Comparison of ENCODE assay signal across 27 cellular contexts in the genomic region with DNA sequence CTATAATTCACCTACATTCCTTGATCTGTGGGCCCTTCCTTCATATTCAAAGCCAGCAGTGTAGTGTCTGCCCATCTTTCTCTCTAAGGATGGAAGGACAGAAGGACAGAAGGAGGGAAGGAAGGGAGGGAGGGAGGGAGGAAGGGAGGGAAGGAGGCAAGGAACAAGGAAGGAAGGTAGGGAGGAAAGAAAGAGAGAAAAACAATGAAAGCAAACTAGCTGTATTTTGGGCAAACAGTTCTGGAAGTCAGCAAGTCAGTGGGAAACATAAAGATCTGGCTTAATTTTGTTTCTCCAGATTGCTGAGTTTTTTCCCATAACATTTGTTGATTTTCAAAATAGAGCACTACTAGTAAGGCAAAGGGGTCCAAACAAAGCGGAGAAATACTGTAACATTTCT.
"Had no signal": no experiment of that assay in that cellular context is flagged by ENCODE, and none has a peak within 500 bp of the region (broad histone marks: within the 10 kb centered on the region; RNA-seq: fewer than 3 reads in every experiment).

No MANE protein-coding gene starts in this region.

- H3K27ac ChIP-seq: stomach, suprapubic skin, testis, thoracic aorta, thyroid gland, tibial artery, tibial nerve, transverse colon, upper lobe of left lung, upper lobe of right lung, uterus, vagina had no signal

- H3K4me1 ChIP-seq: stomach, suprapubic skin, testis, thyroid gland, tibial artery, tibial nerve, transverse colon, upper lobe of left lung, upper lobe of right lung, uterus, vagina had no signal

- FAIRE-seq: urothelium cell line had no signal

- H3K27me3 ChIP-seq: stomach, suprapubic skin, testis, thyroid gland, tibial artery, tibial nerve, transverse colon, upper lobe of left lung, upper lobe of right lung, uterus, vagina had no signal

- H3K4me3 ChIP-seq: stomach, suprapubic skin, testis, thoracic aorta, thyroid gland, tibial artery, tibial nerve, transverse colon, upper lobe of left lung, upper lobe of right lung, uterus, vagina had no signal

- DNase-seq: stimulated activated CD4-positive, alpha-beta T cell treated with anti-CD3 and anti-CD28 coated beads, Interleukin-2, amount 100 ng/mL, for 48 hours; stimulated activated CD4-positive, alpha-beta T cell treated with anti-CD3 and anti-CD28 coated beads, Interleukin-4, amount 100 ng/mL, for 1 hour; stimulated activated CD4-positive, alpha-beta T cell treated with anti-CD3 and anti-CD28 coated beads, Interleukin-4, amount 100 ng/mL, for 24 hours; stimulated activated CD4-positive, alpha-beta T cell treated with anti-CD3 and anti-CD28 coated beads, Interleukin-4, amount 100 ng/mL, for 4 hours; stimulated activated CD8-positive, alpha-beta memory T cell treated with anti-CD3 and anti-CD28 coated beads, Interleukin-4, amount 100 ng/mL, for 48 hours; stimulated activated naive B cell treated with anti-CD40 and anti-IgM and Interleukin-4, amounts not matched to agents 10 μg/mL and 1 μg/mL and 100 μg/mL, for 72 hours; stimulated activated naive CD4-positive, alpha-beta T cell; stimulated activated naive CD4-positive, alpha-beta T cell treated with Interleukin-2 at 50 U/mL for 16 hours; stimulated activated naive CD8-positive, alpha-beta T cell treated with anti-CD3 and anti-CD28 coated beads, Interleukin-15, amount 100 ng/mL, for 72 hours; stimulated activated naive CD8-positive, alpha-beta T cell treated with anti-CD3 and anti-CD28 coated beads, Interleukin-15, Interleukin-2, amounts not matched to agents 100 U/mL and 50 U/mL, for 24 hours; stomach; substantia nigra; testis; thyroid gland; tibial artery; transverse colon; trophoblast cell; upper lobe of left lung; upper lobe of right lung; uterus had no signal

- H3K36me3 ChIP-seq: stomach, suprapubic skin, thoracic aorta, thyroid gland, tibial artery, tibial nerve, transverse colon, upper lobe of left lung, upper lobe of right lung, uterus, vagina had no signal

- ATAC-seq: stimulated activated effector memory CD8-positive, alpha-beta T cell treated with anti-CD3 and anti-CD28 coated beads, Interleukin-12 subunit alpha, Interleukin-12 subunit beta, amount 100 ng/mL, for 72 hours; stimulated activated memory B cell treated with anti-CD40 and anti-IgM and Interleukin-4, amounts not matched to agents 10 μg/mL and 1 μg/mL and 100 μg/mL, for 72 hours; stimulated activated naive B cell treated with anti-CD40 and anti-IgM and Interleukin-4, amounts not matched to agents 10 μg/mL and 1 μg/mL and 100 μg/mL, for 72 hours; stimulated activated naive CD8-positive, alpha-beta T cell treated with anti-CD3 and anti-CD28 coated beads, Interleukin-15, amount 100 ng/mL, for 72 hours; stimulated activated naive CD8-positive, alpha-beta T cell treated with anti-CD3 and anti-CD28 coated beads, Interleukin-15, Interleukin-2, amounts not matched to agents 100 U/mL and 50 U/mL, for 24 hours; upper lobe of right lung had no signal

- H3K9me3 ChIP-seq: stomach, suprapubic skin, testis, thoracic aorta, thyroid gland, tibial artery, tibial nerve, transverse colon, upper lobe of left lung, upper lobe of right lung, uterus, vagina had no signal
